ENCODE assay signal across 9 cellular contexts in genomic region chr10:44492678-44493077, GRCh38.
"Had no signal": no experiment of that assay in that cellular context is flagged by ENCODE, and none has a peak within 500 bp of the region (broad histone marks: within the 10 kb centered on the region; RNA-seq: fewer than 3 reads in every experiment).

No MANE protein-coding gene starts in this region.

- ATAC-seq: K562 had no signal

- DNase-seq: GM23248, H9, HCEC 1CT, IMR-90, KG1 had no signal

- H3K27ac Mint-ChIP-seq: H9 had no signal

- H3K4me1 Mint-ChIP-seq: H9 had no signal

- H3K4me3 Mint-ChIP-seq: H9 had no signal

- FAIRE-seq: H1, H54, K562 had no signal

- H3K4me3 ChIP-seq: GM23248, K562 had no signal

- H2AFZ ChIP-seq: GM23248 had no signal

- H3K27ac ChIP-seq: GM23248, HL-60 had no signal
